Comparison of ENCODE assay signal across 20 cellular contexts in the genomic region with DNA sequence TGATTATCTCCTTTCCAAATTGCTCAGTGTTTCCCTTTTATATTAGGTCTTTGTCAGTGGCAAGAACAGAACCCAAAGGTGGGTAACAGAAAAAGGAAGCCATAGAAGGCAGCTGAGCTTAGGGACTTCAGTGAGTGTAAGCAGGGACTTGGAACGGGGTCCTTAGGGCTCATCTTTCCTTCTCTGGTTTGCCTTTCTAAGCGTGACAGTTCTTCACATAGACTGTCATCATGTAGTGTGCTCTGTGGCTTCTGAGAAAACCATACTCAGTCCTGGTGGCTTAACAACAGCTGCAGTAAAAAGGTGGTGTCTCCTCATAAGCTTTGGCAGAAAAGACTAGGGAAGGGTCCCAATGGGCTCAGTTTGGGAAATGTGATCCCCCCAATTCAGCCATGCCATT.
A peak's percentile ranks its signal among the peaks of the same experiment; 100 is the strongest.
DNase-seq lines count a peak whose midpoint lies in the region; ATAC-seq and TF ChIP-seq lines count a peak whose summit lies in the region.
"Had no signal": no experiment of that assay in that cellular context is flagged by ENCODE, and none has a peak within 500 bp of the region (broad histone marks: within the 10 kb centered on the region; RNA-seq: fewer than 3 reads in every experiment).

No MANE protein-coding gene starts in this region.

- in situ Hi-C loops in gastrocnemius medialis (cut with MboI; ENCODE audit: low sequenced_read_pairs in 4 of 4): no loop called here

- H3K27me3 ChIP-seq in gastrocnemius medialis: no peaks in the 10 kb centered on the region
- no peaks in the 10 kb centered on the region for H3K27me3 ChIP-seq in heart right ventricle
- H3K27me3 ChIP-seq: BLaER1 treated with 17β-estradiol and CSF1 and Interleukin-3, amounts not matched to agents 10 nM and 100 nM had no signal

- no peak overlapping the region for H3K4me3 Mint-ChIP-seq in activated CD4-positive, alpha-beta T cell treated with anti-CD3 and anti-CD28 coated beads for 36 hours
- H3K4me3 Mint-ChIP-seq: H9 had no signal

- POLR2A ChIA-PET in activated CD4-positive, alpha-beta T cell treated with anti-CD3 and anti-CD28 coated beads for 36 hours (lab: Charles Lee): no interaction called here

- H3K27ac ChIP-seq in gastrocnemius medialis: peak overlapping the region; percentile 58 to 88 (median 76)
- no peak overlapping the region for H3K27ac ChIP-seq in heart right ventricle
- H3K27ac ChIP-seq: 22Rv1; BLaER1 treated with 17β-estradiol and CSF1 and Interleukin-3, amounts not matched to agents 10 nM and 100 nM; HL-60 had no signal

- H3K4me1 ChIP-seq in gastrocnemius medialis (peaks cover 26 to 38% of the 10 kb centered on the region in 2 donors), heart right ventricle (peaks cover 0 to 5% (median 0%) of the 10 kb centered on the region in 9 donors)

- H3K4me3 ChIP-seq in gastrocnemius medialis (no peak overlapping the region), heart right ventricle (no peak overlapping the region)
- H3K4me3 ChIP-seq: BLaER1 treated with 17β-estradiol and CSF1 and Interleukin-3, amounts not matched to agents 10 nM and 100 nM; K562 had no signal

- 91 to 97% methylated on average over 2 of the region's 2 CpGs for WGBS in heart right ventricle, 2 donors

- no peaks in the 10 kb centered on the region for H3K27me3 Mint-ChIP-seq in activated CD4-positive, alpha-beta T cell treated with anti-CD3 and anti-CD28 coated beads for 36 hours

- intact Hi-C loops in activated CD4-positive, alpha-beta T cell treated with anti-CD3 and anti-CD28 coated beads for 36 hours (cut with DNase I, micrococcal nuclease): no loop called here
- intact Hi-C loops in gastrocnemius medialis (cut with DNase I; ENCODE audit: low total_unique reads): loop anchor here (10.0 kb wide), 1 partner anchor 498 kb away; no protein-coding TSS in a partner anchor
- intact Hi-C loops in sciatic nerve (cut with DNase I): no loop called here
- intact Hi-C loops in heart right ventricle (cut with DNase I): loop anchor here in 2 of 10 donors (10.0 kb wide), 2 partner anchors 318 to 428 kb away; no protein-coding TSS in a partner anchor

- TF ChIP-seq POLR2A in gastrocnemius medialis (IDR thresholded peaks at IDR 0.05): no peak

- TF ChIP-seq CTCF in gastrocnemius medialis (IDR thresholded peaks at IDR 0.05 in 4 of 5, conservative IDR thresholded peaks at IDR 0.05 in 1 of 5) (no peak), heart right ventricle (IDR thresholded peaks at IDR 0.05) (no peak)

- no peaks in the 10 kb centered on the region for H3K9me3 ChIP-seq in gastrocnemius medialis
- no peaks in the 10 kb centered on the region for H3K9me3 ChIP-seq in heart right ventricle
- H3K9me3 ChIP-seq: BLaER1 treated with 17β-estradiol and CSF1 and Interleukin-3, amounts not matched to agents 10 nM and 100 nM had no signal

- peak overlapping the region; percentile 9 for H3K27ac Mint-ChIP-seq in activated CD4-positive, alpha-beta T cell treated with anti-CD3 and anti-CD28 coated beads for 36 hours
- H3K27ac Mint-ChIP-seq: H9 had no signal

- H3K36me3 Mint-ChIP-seq in activated CD4-positive, alpha-beta T cell treated with anti-CD3 and anti-CD28 coated beads for 36 hours (ENCODE audit: low read depth): peaks cover 9% of the 10 kb centered on the region

- CTCF ChIA-PET in activated CD4-positive, alpha-beta T cell treated with anti-CD3 and anti-CD28 coated beads for 36 hours (lab: Charles Lee): interaction anchor here (1.0 to 1.2 kb wide), 2 partner anchors 8 to 66 kb away, joined by 3 read pairs; no protein-coding TSS in a partner anchor

- peaks cover 0 to 30% of the 10 kb centered on the region in 2 donors for H3K36me3 ChIP-seq in gastrocnemius medialis
- peaks cover 0 to 62% (median 0%) of the 10 kb centered on the region in 9 donors for H3K36me3 ChIP-seq in heart right ventricle

- H3K9me3 Mint-ChIP-seq in activated CD4-positive, alpha-beta T cell treated with anti-CD3 and anti-CD28 coated beads for 36 hours (ENCODE audit: low read depth): no peaks in the 10 kb centered on the region
- H3K9me3 Mint-ChIP-seq: H9 had no signal

- peaks cover 16% of the 10 kb centered on the region for H3K4me1 Mint-ChIP-seq in activated CD4-positive, alpha-beta T cell treated with anti-CD3 and anti-CD28 coated beads for 36 hours

- no peak for DNase-seq in activated CD4-positive, alpha-beta T cell treated with anti-CD3 and anti-CD28 coated beads for 36 hours
- no peak for DNase-seq in activated CD4-positive, alpha-beta T cell treated with anti-CD3 and anti-CD28 coated beads for 4 hours
- DNase-seq in gastrocnemius medialis: no peak
- no peak for DNase-seq in sciatic nerve (ENCODE audit: low spot score)
- no peak for DNase-seq in heart right ventricle
- DNase-seq: DMS 273 treated with DMSO at 0.1 percent for 48 hours, H9, NCI-H1048, NCI-H146, NCI-H2081 treated with DMSO at 0.1 percent for 48 hours, NCI-H2227 treated with DMSO at 0.1 percent for 48 hours, NCI-H526, RPMI8226 had no signal

- no peak for ATAC-seq in activated CD4-positive, alpha-beta T cell treated with anti-CD3 and anti-CD28 coated beads for 36 hours
- ATAC-seq in HG02642 (IDR thresholded peaks at IDR 0.05; ENCODE audit: poor library complexity, unreplicated experiment): peak; percentile 78
- ATAC-seq in HG03354 (IDR thresholded peaks at IDR 0.05; ENCODE audit: poor library complexity, severe bottlenecking, unreplicated experiment): peak; percentile 70
- ATAC-seq in gastrocnemius medialis: no peak
- no peak for ATAC-seq in sciatic nerve
- ATAC-seq in heart right ventricle: no peak
- ATAC-seq in HG03469 (IDR thresholded peaks at IDR 0.05; ENCODE audit: unreplicated experiment): no peak
- ATAC-seq: K562 had no signal

Comparison
In these comparisons a context has a peak if more than half of its experiments do, and no peak if none do; other contexts are left out.
1. ATAC-seq: peak in HG02642 (single experiment) and HG03354 (single experiment); none in activated CD4-positive, alpha-beta T cell treated with anti-CD3 and anti-CD28 coated beads for 36 hours (single experiment), gastrocnemius medialis (0 of 2), sciatic nerve (single experiment), heart right ventricle (0 of 8) and HG03469 (single experiment).
2. H3K27ac ChIP-seq: peak in gastrocnemius medialis (4 of 4); none in heart right ventricle (0 of 10).